2 cellular contexts compared by ENCODE assay signal in genomic region chr1:19454265-19455198, GRCh38.
TF ChIP-seq lines count a peak whose summit lies in the region.

No MANE protein-coding gene starts in this region.

TF ChIP-seq in liver, 16 proteins besides CTCF, POLR2A, EP300 and RAD21:
- no peak for TF ChIP-seq ZBTB33 (IDR thresholded peaks at IDR 0.05)
- no peak for TF ChIP-seq EGR1 (IDR thresholded peaks at IDR 0.05; ENCODE audit: low read depth in 2 of 2)
- TF ChIP-seq REST (IDR thresholded peaks at IDR 0.05) = no peak
- no peak for TF ChIP-seq FOXA1 (IDR thresholded peaks at IDR 0.05)
- TF ChIP-seq FOXA2 (IDR thresholded peaks at IDR 0.05) = no peak
- TF ChIP-seq HNF4G (IDR thresholded peaks at IDR 0.05) = no peak
- no peak for TF ChIP-seq HNF4A (conservative IDR thresholded peaks at IDR 0.05)
TF ChIP-seq in liver: peak in this region for 0.

TF ChIP-seq in HepG2, 621 proteins besides CTCF, POLR2A, EP300 and RAD21 (continued from another document):
- TF ChIP-seq HMGXB3 (CRISPR knock-in tag; IDR thresholded peaks at IDR 0.05; ENCODE audit: borderline replicate concordance) = no peak
- TF ChIP-seq NFKB2 (CRISPR knock-in tag; IDR thresholded peaks at IDR 0.05; ENCODE audit: borderline replicate concordance) = no peak
- no peak for TF ChIP-seq SRY (CRISPR knock-in tag; IDR thresholded peaks at IDR 0.05)
- TF ChIP-seq NFE2L2 (IDR thresholded peaks at IDR 0.05; ENCODE audit: low read length) = no peak
- no peak for TF ChIP-seq PHF20 (CRISPR knock-in tag; IDR thresholded peaks at IDR 0.05)
- TF ChIP-seq ESRRA (CRISPR knock-in tag; IDR thresholded peaks at IDR 0.05; ENCODE audit: low read depth) = no peak
- TF ChIP-seq MXD4 (CRISPR knock-in tag; IDR thresholded peaks at IDR 0.05) = no peak
- TF ChIP-seq ZMYM3 (CRISPR knock-in tag; IDR thresholded peaks at IDR 0.05) = no peak
- no peak for TF ChIP-seq HNF1B (CRISPR knock-in tag; IDR thresholded peaks at IDR 0.05)
- no peak for TF ChIP-seq SRSF1 (optimal IDR thresholded peaks at IDR 0.05; ENCODE audit: low read depth, low read length)
- no peak for TF ChIP-seq MXD1 (CRISPR knock-in tag; IDR thresholded peaks at IDR 0.05)
- no peak for TF ChIP-seq ZNF136 (CRISPR knock-in tag; IDR thresholded peaks at IDR 0.05; ENCODE audit: low read depth)
- no peak for TF ChIP-seq ZNF292 (CRISPR knock-in tag; IDR thresholded peaks at IDR 0.05; ENCODE audit: borderline replicate concordance, low read depth)
- TF ChIP-seq HMGXB4 (CRISPR knock-in tag; IDR thresholded peaks at IDR 0.05; ENCODE audit: borderline replicate concordance in 1 of 2, low read depth in 1 of 2) = no peak
- TF ChIP-seq HINFP (CRISPR knock-in tag; IDR thresholded peaks at IDR 0.05; ENCODE audit: low read depth) = no peak
TF ChIP-seq in HepG2: peak in this region for 0.
